8 cellular contexts compared by ENCODE assay signal in genomic region chr9:37575511-37575914, GRCh38. TPM values are rescaled to one million over a fixed set of nuclear protein-coding genes. Genes with fewer than 3 reads are reported as not detected.
DNase-seq lines count a peak whose midpoint lies in the region; ATAC-seq and TF ChIP-seq lines count a peak whose summit lies in the region.

No MANE protein-coding gene starts in this region.

- H3K4me1 Mint-ChIP-seq in CD4-positive, alpha-beta memory T cell, result peaks cover 17 to 29% (median 21%) of the 10 kb centered on the region in 4 donors
- H3K4me1 Mint-ChIP-seq in memory B cell, result peaks cover 47% of the 10 kb centered on the region

- H3K36me3 Mint-ChIP-seq in CD4-positive, alpha-beta memory T cell, result peaks cover 0 to 6% of the 10 kb centered on the region in 2 donors
- H3K36me3 Mint-ChIP-seq in memory B cell, result peaks cover 9% of the 10 kb centered on the region

- H3K36me3 ChIP-seq in CD4-positive, alpha-beta memory T cell (ENCODE audit: insufficient read depth, low read length), result no peaks in the 10 kb centered on the region
- no peaks in the 10 kb centered on the region for H3K36me3 ChIP-seq in urinary bladder (ENCODE audit: insufficient read depth)

- intact Hi-C loops in CD4-positive, alpha-beta memory T cell (cut with micrococcal nuclease), result loop anchor here (5.0 kb wide), 1 partner anchor 108 kb away; the partner anchor contains the start of gene ZBTB5

- POLR2A ChIA-PET in CD4-positive, alpha-beta memory T cell (lab: Charles Lee; ENCODE audit: partially characterized antibody), result interaction anchor here (1.2 to 2.9 kb wide), 4 partner anchors 8 to 110 kb away, joined by 3 to 21 read pairs (median 6); partner anchors contain the start of genes POLR1E and TOMM5

- H3K4me3 Mint-ChIP-seq in CD4-positive, alpha-beta memory T cell, result peak overlapping the region; percentile 80 to 88 (median 84)
- peak overlapping the region; percentile 92 for H3K4me3 Mint-ChIP-seq in memory B cell

- no peaks in the 10 kb centered on the region for H3K27me3 Mint-ChIP-seq in CD4-positive, alpha-beta memory T cell
- no peaks in the 10 kb centered on the region for H3K27me3 Mint-ChIP-seq in memory B cell

- peak overlapping the region in 6 of 7 donors; percentile 8 to 81 (median 61) for H3K27ac Mint-ChIP-seq in CD4-positive, alpha-beta memory T cell
- peak overlapping the region; percentile 91 for H3K27ac Mint-ChIP-seq in memory B cell

- ATAC-seq in GM21367 (IDR thresholded peaks at IDR 0.05; ENCODE audit: unreplicated experiment) (peak; percentile 32), memory B cell (ENCODE audit: low read depth) (peak; percentile 80)

- peaks cover 15% of the 10 kb centered on the region for H3K4me1 ChIP-seq in CD4-positive, alpha-beta memory T cell (ENCODE audit: insufficient read depth, low read length)
- no peaks in the 10 kb centered on the region for H3K4me1 ChIP-seq in urinary bladder (ENCODE audit: insufficient read depth)

- CTCF ChIA-PET in CD4-positive, alpha-beta memory T cell (lab: Charles Lee; ENCODE audit: partially characterized antibody), result interaction anchor here (0.7 to 6.3 kb wide), 4 partner anchors 10 to 94 kb away, joined by 3 to 40 read pairs (median 4); partner anchors contain the start of gene TOMM5

- no peaks in the 10 kb centered on the region for H3K9me3 ChIP-seq in CD4-positive, alpha-beta memory T cell (ENCODE audit: control insufficient read depth in 1 of 2, low read length in 2 of 2)

- H3K27ac ChIP-seq in CD4-positive, alpha-beta memory T cell (ENCODE audit: low read depth, low read length), result peak overlapping the region; percentile 36
- H3K27ac ChIP-seq in urinary bladder (ENCODE audit: low read depth), result no peak overlapping the region

- no peak for DNase-seq in CD4-positive, alpha-beta memory T cell
- DNase-seq in HuH-7.5 (ENCODE audit: low spot score), result peak; percentile 25
- DNase-seq in cardiac fibroblast (ENCODE audit: low read depth in 2 of 2), result peak in 1 of 2 donors; percentile 5
- peak in 1 of 2 donors; percentile 34 for DNase-seq in memory B cell (ENCODE audit: low spot score in 2 of 2)
- DNase-seq in SHP77 (lab: John Stamatoyannopoulos, UW), result no peak
- no peak for DNase-seq in stimulated activated CD4-positive, alpha-beta T cell treated with anti-CD3 and anti-CD28 coated beads, Interleukin-1b, Interleukin-23, amount 100 ng/mL, for 48 hours

- H3K27me3 ChIP-seq in CD4-positive, alpha-beta memory T cell (ENCODE audit: insufficient read depth, low read length), result no peaks in the 10 kb centered on the region

- peak overlapping the region in 1 of 2 donors; percentile 58 for H3K4me3 ChIP-seq in CD4-positive, alpha-beta memory T cell (ENCODE audit: low read length in 2 of 2)
- H3K4me3 ChIP-seq in cardiac fibroblast (replicated peaks in 1 of 2; ENCODE audit: low read depth in 2 of 2, low read length in 2 of 2) (peak overlapping the region; percentile 78 to 79), urinary bladder (ENCODE audit: low read depth, low read length) (peak overlapping the region; percentile 82)

- TF ChIP-seq CTCF in cardiac fibroblast (IDR thresholded peaks at IDR 0.05; ENCODE audit: low read depth, low read length), result no peak

- H3K9me3 Mint-ChIP-seq in CD4-positive, alpha-beta memory T cell, result no peaks in the 10 kb centered on the region
- H3K9me3 Mint-ChIP-seq in memory B cell, result no peaks in the 10 kb centered on the region

- 5% methylated on average over 5 of the region's 5 CpGs for WGBS in urinary bladder

RNA-seq across cellular contexts. Expression of gene FBXO10, which starts 0.7 kb away (rescaled TPM):
- total RNA-seq in CD4-positive, alpha-beta memory T cell, result 1 to 10 TPM; 5.5 to 6.1 TPM
- 1 to 10 TPM; 3.2 to 4.9 TPM for polyA plus RNA-seq in CD4-positive, alpha-beta memory T cell
- total RNA-seq in urinary bladder, result 9.5 TPM
- 5.9 TPM for polyA plus RNA-seq in urinary bladder

RNA-seq across cellular contexts. Expression of gene TOMM5, which starts 16.9 kb away (rescaled TPM):
- 10 to 100 TPM; 48.2 to 51.1 TPM for total RNA-seq in CD4-positive, alpha-beta memory T cell
- 100 to 1,000 TPM; 201 to 226 TPM for polyA plus RNA-seq in CD4-positive, alpha-beta memory T cell
- 95.4 TPM for total RNA-seq in urinary bladder
- 88.6 TPM for polyA plus RNA-seq in urinary bladder
